7 cellular contexts compared by ENCODE assay signal in the genomic region with DNA sequence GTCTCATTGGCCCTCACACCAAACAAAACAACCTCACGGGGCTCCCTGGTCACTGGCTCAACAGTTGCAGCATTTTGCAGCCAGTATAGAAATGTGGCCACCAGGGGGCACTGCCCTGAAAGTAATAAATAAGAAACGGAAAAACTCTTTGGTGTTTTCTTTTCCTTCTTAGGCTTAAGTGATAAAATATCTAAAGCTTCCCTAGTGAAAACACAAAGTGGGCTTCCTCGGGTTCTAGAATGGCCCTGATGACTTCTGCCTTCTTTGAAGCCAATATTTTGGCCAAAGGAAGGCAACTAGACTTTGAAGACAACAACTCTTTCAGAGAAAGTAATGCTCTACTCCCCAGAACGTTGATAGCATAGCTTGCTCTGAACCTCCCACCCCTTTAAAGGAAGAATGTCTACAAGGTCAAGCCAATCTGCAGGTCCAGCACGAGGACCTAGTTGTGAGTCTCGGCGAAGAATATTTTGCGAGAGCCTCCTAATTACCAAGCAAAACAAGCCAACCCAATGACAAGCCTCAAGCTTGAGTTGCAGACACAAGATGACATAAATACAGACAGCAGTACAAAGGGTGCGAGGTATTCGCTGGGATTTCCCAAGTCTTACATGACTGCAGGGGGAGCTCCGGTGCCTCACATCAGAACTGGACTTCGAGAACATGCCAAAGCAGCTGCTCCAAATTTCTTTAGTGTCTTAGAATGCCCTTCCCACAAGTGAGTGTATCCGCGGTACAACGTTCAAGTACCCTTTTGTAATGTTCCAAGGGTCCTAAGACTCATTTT. TPM values are rescaled to one million over a fixed set of nuclear protein-coding genes. Genes with fewer than 3 reads are reported as not detected.
DNase-seq lines count a peak whose midpoint lies in the region; FAIRE-seq and TF ChIP-seq lines count a peak whose summit lies in the region.

No MANE protein-coding gene starts in this region.

- no peak for FAIRE-seq in urothelium cell line (lab: Jason Lieb, UNC)

- no peaks in the 10 kb centered on the region for H3K9me3 ChIP-seq in right atrium auricular region

- no peaks in the 10 kb centered on the region for H3K36me3 ChIP-seq in right atrium auricular region

- TF ChIP-seq CTCF in GM12874 (IDR thresholded peaks at IDR 0.05; ENCODE audit: insufficient read depth, low read depth, low read length), result peak; percentile 66
- TF ChIP-seq CTCF in right atrium auricular region (IDR thresholded peaks at IDR 0.05), result peak in 1 of 2 donors; percentile 85

- peak; percentile 72 for DNase-seq in MV-4-11 (lab: John Stamatoyannopoulos, UW)
- peak; percentile 65 for DNase-seq in T follicular helper cell (ENCODE audit: low read depth)
- DNase-seq in amniotic stem cell (lab: John Stamatoyannopoulos, UW), result peak; percentile 82
- peak; percentile 91 for DNase-seq in right atrium auricular region (ENCODE audit: low spot score)
- DNase-seq in putamen (ENCODE audit: low spot score), result peak; percentile 81
- DNase-seq in urothelium cell line (ENCODE audit: low spot score), result peak; percentile 50

- no peaks in the 10 kb centered on the region for H3K27me3 ChIP-seq in right atrium auricular region

- H3K4me1 ChIP-seq in right atrium auricular region, result peaks cover 0 to 57% of the 10 kb centered on the region in 2 donors

- H3K27ac ChIP-seq in right atrium auricular region, result peak overlapping the region; percentile 91 to 99

- peak overlapping the region; percentile 71 to 89 for H3K4me3 ChIP-seq in right atrium auricular region

RNA-seq across cellular contexts. Expression of gene ITPK1, which starts 2.6 kb away (rescaled TPM):
- total RNA-seq in right atrium auricular region, result 10 to 100 TPM; 58.3 to 76.0 TPM

Comparison
In these comparisons a context has a peak if more than half of its experiments do, and no peak if none do; other contexts are left out.
1. Peak in every context shown above with its lines: DNase-seq, H3K4me3 ChIP-seq and H3K27ac ChIP-seq.